Comparison of ENCODE assay signal across 10 cellular contexts in the genomic region with DNA sequence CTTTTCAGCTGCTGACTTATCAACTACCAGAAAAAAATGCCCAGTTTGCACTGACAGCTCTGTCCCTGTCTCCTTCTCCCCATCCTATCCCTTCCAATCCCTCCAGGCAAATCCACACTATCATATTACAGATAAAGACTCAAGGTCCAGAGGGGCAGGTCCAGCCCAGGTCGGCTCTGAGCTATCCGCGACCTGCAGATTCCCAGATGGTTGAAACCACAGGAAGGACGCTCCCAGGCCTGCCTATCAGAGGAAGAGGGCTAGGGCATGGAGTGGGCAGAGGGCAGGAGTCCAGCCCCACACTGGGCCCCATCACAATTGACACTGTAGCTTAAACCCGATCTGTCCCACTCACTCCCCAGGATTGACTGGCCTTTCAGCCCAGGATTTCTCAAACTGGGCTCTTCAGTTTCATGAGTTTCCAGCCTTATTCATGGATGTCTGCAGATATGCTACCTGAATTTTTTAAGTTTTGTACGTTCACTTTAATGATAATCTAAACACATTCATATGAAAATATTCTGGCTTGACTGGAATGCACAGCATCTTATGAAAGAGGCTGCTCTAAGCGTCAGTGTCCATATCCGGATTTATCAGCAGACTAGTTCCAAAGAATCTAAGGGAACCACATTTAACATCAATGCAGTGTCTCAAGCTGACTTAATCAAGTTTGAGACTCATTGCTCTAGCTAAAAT. TPM values are rescaled to one million over a fixed set of nuclear protein-coding genes. Genes with fewer than 3 reads are reported as not detected.
DNase-seq lines count a peak whose midpoint lies in the region; ATAC-seq and TF ChIP-seq lines count a peak whose summit lies in the region.
"Had no signal": no experiment of that assay in that cellular context is flagged by ENCODE, and none has a peak within 500 bp of the region (broad histone marks: within the 10 kb centered on the region; RNA-seq: fewer than 3 reads in every experiment).

No MANE protein-coding gene starts in this region.

- H3K4me1 ChIP-seq in liver (ENCODE audit: control insufficient read depth in 4 of 4, insufficient read depth in 4 of 4, low read length in 3 of 4) (peaks cover 2 to 18% (median 14%) of the 10 kb centered on the region in 4 donors), tibial nerve (peaks cover 0 to 35% (median 19%) of the 10 kb centered on the region in 4 donors)

- TF ChIP-seq EP300 in tibial nerve (IDR thresholded peaks at IDR 0.05) = no peak

- no peaks in the 10 kb centered on the region for H3K36me3 ChIP-seq in brain microvascular endothelial cell (replicated peaks)
- H3K36me3 ChIP-seq in liver (ENCODE audit: control insufficient read depth in 4 of 4, insufficient read depth in 3 of 4, low read depth in 1 of 4, low read length in 3 of 4) = no peaks in the 10 kb centered on the region
- no peaks in the 10 kb centered on the region for H3K36me3 ChIP-seq in tibial nerve

- ATAC-seq in HG02610 (IDR thresholded peaks at IDR 0.05; ENCODE audit: unreplicated experiment) (no peak), HG02759 (IDR thresholded peaks at IDR 0.05; ENCODE audit: unreplicated experiment) (no peak), HG03025 (IDR thresholded peaks at IDR 0.05; ENCODE audit: low FRiP score, unreplicated experiment) (no peak)

- peak in 1 of 2 donors; percentile 10 for TF ChIP-seq RAD21 in liver (IDR thresholded peaks at IDR 0.05)

- H3K27ac ChIP-seq in brain microvascular endothelial cell (peak overlapping the region; percentile 55), liver (ENCODE audit: low read depth in 1 of 2, low read length in 2 of 2) (peak overlapping the region in 1 of 2 donors; percentile 31), tibial nerve (peak overlapping the region in 3 of 4 donors; percentile 12 to 69 (median 56))

- H3K9ac ChIP-seq in liver (ENCODE audit: low read depth in 1 of 2, low read length in 2 of 2) = no peak overlapping the region

- H3K9me3 ChIP-seq in liver (ENCODE audit: control insufficient read depth in 4 of 4, low read length in 3 of 4) (no peaks in the 10 kb centered on the region), tibial nerve (no peaks in the 10 kb centered on the region)

- 60% methylated on average over 8 of the region's 8 CpGs for WGBS in liver
- WGBS in tibial nerve, 2 donors = 59 to 67% methylated on average over 8 of the region's 8 CpGs

- no peak for TF ChIP-seq POLR2A in tibial nerve (IDR thresholded peaks at IDR 0.05)

- TF ChIP-seq CTCF in brain microvascular endothelial cell (IDR thresholded peaks at IDR 0.05; ENCODE audit: low read depth, low read length, missing control alignments) = no peak
- no peak for TF ChIP-seq CTCF in liver (IDR thresholded peaks at IDR 0.05; ENCODE audit: low read depth, low read length, missing input control)
- no peak for TF ChIP-seq CTCF in tibial nerve (IDR thresholded peaks at IDR 0.05)

- no peaks in the 10 kb centered on the region for H3K27me3 ChIP-seq in brain microvascular endothelial cell (replicated peaks)
- no peaks in the 10 kb centered on the region for H3K27me3 ChIP-seq in liver (ENCODE audit: control insufficient read depth in 4 of 4, insufficient read depth in 4 of 4, low read length in 3 of 4)
- no peaks in the 10 kb centered on the region for H3K27me3 ChIP-seq in tibial nerve

- H3K4me3 ChIP-seq in brain microvascular endothelial cell (ENCODE audit: low read depth, low read length) (no peak overlapping the region), liver (ENCODE audit: low read depth in 1 of 3, low read length in 3 of 3) (no peak overlapping the region), tibial nerve (no peak overlapping the region)

- peak; percentile 28 for DNase-seq in activated effector memory CD4-positive, alpha-beta T cell treated with anti-CD3 and anti-CD28 coated beads, Interleukin-2, amount 50 U/mL, for 16 hours
- DNase-seq in activated effector memory CD4-positive, alpha-beta T cell treated with Interleukin-2 at 50 U/mL for 16 hours = no peak
- DNase-seq in brain microvascular endothelial cell = peak; percentile 48
- DNase-seq in tibial nerve (ENCODE audit: low spot score in 2 of 2) = no peak
- DNase-seq: activated naive CD4-positive, alpha-beta T cell treated with anti-CD3 and anti-CD28 coated beads for 36 hours; mesendoderm had no signal

- in situ Hi-C loops in brain microvascular endothelial cell (cut with HindIII; ENCODE audit: low pct_ligation_motif_present, low sequenced_read_pairs) = no loop called here

TF ChIP-seq in liver, 16 proteins besides CTCF, POLR2A, EP300 and RAD21:
- no peak for TF ChIP-seq EGR1 (IDR thresholded peaks at IDR 0.05; ENCODE audit: low read depth in 2 of 2)
- TF ChIP-seq, protein P1, sequence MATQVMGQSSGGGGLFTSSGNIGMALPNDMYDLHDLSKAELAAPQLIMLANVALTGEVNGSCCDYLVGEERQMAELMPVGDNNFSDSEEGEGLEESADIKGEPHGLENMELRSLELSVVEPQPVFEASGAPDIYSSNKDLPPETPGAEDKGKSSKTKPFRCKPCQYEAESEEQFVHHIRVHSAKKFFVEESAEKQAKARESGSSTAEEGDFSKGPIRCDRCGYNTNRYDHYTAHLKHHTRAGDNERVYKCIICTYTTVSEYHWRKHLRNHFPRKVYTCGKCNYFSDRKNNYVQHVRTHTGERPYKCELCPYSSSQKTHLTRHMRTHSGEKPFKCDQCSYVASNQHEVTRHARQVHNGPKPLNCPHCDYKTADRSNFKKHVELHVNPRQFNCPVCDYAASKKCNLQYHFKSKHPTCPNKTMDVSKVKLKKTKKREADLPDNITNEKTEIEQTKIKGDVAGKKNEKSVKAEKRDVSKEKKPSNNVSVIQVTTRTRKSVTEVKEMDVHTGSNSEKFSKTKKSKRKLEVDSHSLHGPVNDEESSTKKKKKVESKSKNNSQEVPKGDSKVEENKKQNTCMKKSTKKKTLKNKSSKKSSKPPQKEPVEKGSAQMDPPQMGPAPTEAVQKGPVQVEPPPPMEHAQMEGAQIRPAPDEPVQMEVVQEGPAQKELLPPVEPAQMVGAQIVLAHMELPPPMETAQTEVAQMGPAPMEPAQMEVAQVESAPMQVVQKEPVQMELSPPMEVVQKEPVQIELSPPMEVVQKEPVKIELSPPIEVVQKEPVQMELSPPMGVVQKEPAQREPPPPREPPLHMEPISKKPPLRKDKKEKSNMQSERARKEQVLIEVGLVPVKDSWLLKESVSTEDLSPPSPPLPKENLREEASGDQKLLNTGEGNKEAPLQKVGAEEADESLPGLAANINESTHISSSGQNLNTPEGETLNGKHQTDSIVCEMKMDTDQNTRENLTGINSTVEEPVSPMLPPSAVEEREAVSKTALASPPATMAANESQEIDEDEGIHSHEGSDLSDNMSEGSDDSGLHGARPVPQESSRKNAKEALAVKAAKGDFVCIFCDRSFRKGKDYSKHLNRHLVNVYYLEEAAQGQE (IDR thresholded peaks at IDR 0.05) = no peak
- TF ChIP-seq HNF4G (IDR thresholded peaks at IDR 0.05) = peak; percentile 44
- no peak for TF ChIP-seq NR2F2 (IDR thresholded peaks at IDR 0.05)
- TF ChIP-seq, protein P2, sequence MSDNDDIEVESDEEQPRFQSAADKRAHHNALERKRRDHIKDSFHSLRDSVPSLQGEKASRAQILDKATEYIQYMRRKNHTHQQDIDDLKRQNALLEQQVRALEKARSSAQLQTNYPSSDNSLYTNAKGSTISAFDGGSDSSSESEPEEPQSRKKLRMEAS (IDR thresholded peaks at IDR 0.05) = no peak
- peak; percentile 42 to 90 for TF ChIP-seq HNF4A (conservative IDR thresholded peaks at IDR 0.05)
- TF ChIP-seq JUND (IDR thresholded peaks at IDR 0.05) = no peak
- TF ChIP-seq FOXA2 (IDR thresholded peaks at IDR 0.05) = no peak
- no peak for TF ChIP-seq TAF1 (conservative IDR thresholded peaks at IDR 0.05)
- TF ChIP-seq SP1 (IDR thresholded peaks at IDR 0.05) = peak; percentile 73
- peak in 1 of 2 donors; percentile 26 for TF ChIP-seq RXRA (IDR thresholded peaks at IDR 0.05)
- TF ChIP-seq FOXA1 (IDR thresholded peaks at IDR 0.05) = no peak
- TF ChIP-seq, protein P3, sequence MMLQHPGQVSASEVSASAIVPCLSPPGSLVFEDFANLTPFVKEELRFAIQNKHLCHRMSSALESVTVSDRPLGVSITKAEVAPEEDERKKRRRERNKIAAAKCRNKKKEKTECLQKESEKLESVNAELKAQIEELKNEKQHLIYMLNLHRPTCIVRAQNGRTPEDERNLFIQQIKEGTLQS (IDR thresholded peaks at IDR 0.05) = no peak
- no peak for TF ChIP-seq GABPA (IDR thresholded peaks at IDR 0.05 in 1 of 2, conservative IDR thresholded peaks at IDR 0.05 in 1 of 2)
- TF ChIP-seq, protein P4, sequence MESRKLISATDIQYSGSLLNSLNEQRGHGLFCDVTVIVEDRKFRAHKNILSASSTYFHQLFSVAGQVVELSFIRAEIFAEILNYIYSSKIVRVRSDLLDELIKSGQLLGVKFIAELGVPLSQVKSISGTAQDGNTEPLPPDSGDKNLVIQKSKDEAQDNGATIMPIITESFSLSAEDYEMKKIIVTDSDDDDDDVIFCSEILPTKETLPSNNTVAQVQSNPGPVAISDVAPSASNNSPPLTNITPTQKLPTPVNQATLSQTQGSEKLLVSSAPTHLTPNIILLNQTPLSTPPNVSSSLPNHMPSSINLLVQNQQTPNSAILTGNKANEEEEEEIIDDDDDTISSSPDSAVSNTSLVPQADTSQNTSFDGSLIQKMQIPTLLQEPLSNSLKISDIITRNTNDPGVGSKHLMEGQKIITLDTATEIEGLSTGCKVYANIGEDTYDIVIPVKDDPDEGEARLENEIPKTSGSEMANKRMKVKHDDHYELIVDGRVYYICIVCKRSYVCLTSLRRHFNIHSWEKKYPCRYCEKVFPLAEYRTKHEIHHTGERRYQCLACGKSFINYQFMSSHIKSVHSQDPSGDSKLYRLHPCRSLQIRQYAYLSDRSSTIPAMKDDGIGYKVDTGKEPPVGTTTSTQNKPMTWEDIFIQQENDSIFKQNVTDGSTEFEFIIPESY (IDR thresholded peaks at IDR 0.05) = no peak
- TF ChIP-seq YY1 (IDR thresholded peaks at IDR 0.05) = no peak

RNA-seq across cellular contexts. Expression of a gene that starts 16.4 kb away (rescaled TPM):
- 10 to 100 TPM; 10.4 to 18.7 TPM for total RNA-seq in liver
- polyA plus RNA-seq in liver = 1 to 10 TPM; 7.6 to 9.3 TPM
- 10 to 100 TPM; 19.5 to 29.1 (median 22.8) TPM for total RNA-seq in tibial nerve

RNA-seq across cellular contexts. Expression of a gene that starts 59.6 kb away (rescaled TPM):
- total RNA-seq in liver (1 to 10 TPM; 2.4 to 3.7 TPM), tibial nerve (1 to 10 TPM; 4.5 to 7.5 (median 6.7) TPM)
- 1 to 10 TPM; 1.8 to 2.0 TPM for polyA plus RNA-seq in liver
- total RNA-seq: activated naive CD4-positive, alpha-beta T cell treated with anti-CD3 and anti-CD28 coated beads for 36 hours had no signal

Comparison
In these comparisons a context has a peak if more than half of its experiments do, and no peak if none do; other contexts are left out.
1. DNase-seq: peak in activated effector memory CD4-positive, alpha-beta T cell treated with anti-CD3 and anti-CD28 coated beads, Interleukin-2, amount 50 U/mL, for 16 hours (single experiment) and brain microvascular endothelial cell (single experiment); none in activated effector memory CD4-positive, alpha-beta T cell treated with Interleukin-2 at 50 U/mL for 16 hours (single experiment) and tibial nerve (0 of 2).